21 cellular contexts compared by ENCODE assay signal in the genomic region with DNA sequence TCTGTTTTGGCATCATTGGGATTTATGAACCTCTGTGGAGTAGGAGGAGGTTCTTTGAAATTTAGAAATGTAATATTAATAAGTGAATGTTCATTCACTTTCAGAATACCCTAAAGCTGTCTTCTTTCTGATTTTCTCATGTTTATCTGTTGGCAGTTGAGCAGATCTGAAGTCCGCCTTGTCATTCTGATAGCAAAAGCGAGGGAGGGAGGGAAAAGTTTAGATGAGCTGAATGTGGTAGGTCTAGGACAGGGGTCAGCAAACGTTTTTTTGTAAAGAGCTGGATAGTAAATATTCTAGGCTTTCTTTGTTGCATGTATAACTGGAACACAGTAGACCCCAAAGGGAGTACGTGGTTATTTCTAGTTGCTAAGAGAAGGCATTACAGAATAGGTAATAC.
"Had no signal": no experiment of that assay in that cellular context is flagged by ENCODE, and none has a peak within 500 bp of the region (broad histone marks: within the 10 kb centered on the region; RNA-seq: fewer than 3 reads in every experiment).

No MANE protein-coding gene starts in this region.

- ATAC-seq: esophagus mucosa; gastrocnemius medialis; heart right ventricle; left cardiac atrium; left lung; left ventricle myocardium superior; lower lobe of right lung; mucosa of descending colon; naive thymus-derived CD8-positive, alpha-beta T cell had no signal

- DNase-seq: dermis blood vessel endothelial cell; dorsolateral prefrontal cortex; effector CD4-positive, alpha-beta T cell; effector memory CD4-positive, alpha-beta T cell; esophagus squamous epithelium; foreskin fibroblast; foreskin melanocyte; gastrocnemius medialis; glutamatergic neuron; head of caudate nucleus; heart right ventricle; hippocampal formation; left cardiac atrium; left lung; left ventricle myocardium superior; lower lobe of right lung; mesenchymal stem cell; mucosa of descending colon; naive B cell; naive thymus-derived CD8-positive, alpha-beta T cell had no signal
